10 cellular contexts compared by ENCODE assay signal in genomic region chr7:154039466-154040165, GRCh38. TPM values are rescaled to one million over a fixed set of nuclear protein-coding genes. Genes with fewer than 3 reads are reported as not detected.
A peak's percentile ranks its signal among the peaks of the same experiment; 100 is the strongest.
DNase-seq lines count a peak whose midpoint lies in the region; ATAC-seq, FAIRE-seq and TF ChIP-seq lines count a peak whose summit lies in the region.
"Not testable (repeated sequence)": the region's sequence is repeated elsewhere in the genome, so short reads cannot be mapped to it uniquely, and the experiment has no call there.
"Had no signal": no experiment of that assay in that cellular context is flagged by ENCODE, and none has a peak within 500 bp of the region (broad histone marks: within the 10 kb centered on the region; RNA-seq: fewer than 3 reads in every experiment).

No MANE protein-coding gene starts in this region.

- TF ChIP-seq POLR2A in gastroesophageal sphincter (IDR thresholded peaks at IDR 0.05): not testable (repeated sequence)

- not testable (repeated sequence) for H3K36me3 ChIP-seq in OCI-LY1 (ENCODE audit: insufficient read depth, low read length); gastroesophageal sphincter; pancreas

- peak; percentile 2 for DNase-seq in activated T-cell treated with anti-CD3 and anti-CD28 coated beads for 24 hours (ENCODE audit: low read depth)
- DNase-seq in pancreas: peak in 2 of 6 donors; percentile 47 to 51

- H3K9me3 ChIP-seq in OCI-LY1 (ENCODE audit: low read length); gastroesophageal sphincter; pancreas: not testable (repeated sequence)

- not testable (repeated sequence) for H3K27me3 ChIP-seq in OCI-LY1 (ENCODE audit: insufficient read depth, low read length); gastroesophageal sphincter; pancreas

- not testable (repeated sequence) for TF ChIP-seq EP300 in gastroesophageal sphincter (IDR thresholded peaks at IDR 0.05)

- H3F3A ChIP-seq in OCI-LY1 (ENCODE audit: insufficient read depth, low read length): not testable (repeated sequence)

- H3K4me2 ChIP-seq in OCI-LY1 (ENCODE audit: low read length): not testable (repeated sequence)

- H3K27ac ChIP-seq in OCI-LY1 (ENCODE audit: low read depth, low read length, poor library complexity, severe bottlenecking); gastroesophageal sphincter; pancreas: not testable (repeated sequence)

- not testable (repeated sequence) for H3K4me1 ChIP-seq in OCI-LY1 (ENCODE audit: insufficient read depth, low read length, severe bottlenecking); gastroesophageal sphincter; pancreas

- H4K20me1 ChIP-seq in OCI-LY1 (ENCODE audit: insufficient read depth, low read length): not testable (repeated sequence)

- not testable (repeated sequence) for H2AFZ ChIP-seq in OCI-LY1 (ENCODE audit: low read length)

- FAIRE-seq in pancreas (lab: Jason Lieb, UNC): not testable (repeated sequence)

- not testable (repeated sequence) for H3K79me2 ChIP-seq in OCI-LY1 (ENCODE audit: insufficient read depth, low read length)

- TF ChIP-seq CTCF in OCI-LY1 (IDR thresholded peaks at IDR 0.05; ENCODE audit: low read length) (peak; percentile 20; the same call in 1 of the 2 replicates), gastroesophageal sphincter (IDR thresholded peaks at IDR 0.05) (peak in 1 of 4 experiments; percentile 46)
- TF ChIP-seq CTCF in pancreas (IDR thresholded peaks at IDR 0.05): not testable (repeated sequence)

- H3K9me2 ChIP-seq in OCI-LY1 (ENCODE audit: low read depth, low read length): not testable (repeated sequence)

- not testable (repeated sequence) for H3K9ac ChIP-seq in OCI-LY1 (ENCODE audit: low read length)

- peak; percentile 69 for ATAC-seq in GM18858 (IDR thresholded peaks at IDR 0.05; ENCODE audit: unreplicated experiment)
- peak; percentile 77 for ATAC-seq in GM21526 (IDR thresholded peaks at IDR 0.05; ENCODE audit: low FRiP score, unreplicated experiment)
- ATAC-seq in HG03045 (IDR thresholded peaks at IDR 0.05; ENCODE audit: unreplicated experiment): peak; percentile 84
- ATAC-seq in gastroesophageal sphincter: peak; percentile 73
- peak; percentile 68 to 98 (median 93) for ATAC-seq in pancreas

- intact Hi-C loops in pancreas (cut with DNase I): not testable (repeated sequence)

- WGBS in gastroesophageal sphincter (ENCODE audit: low coverage in 1 of 2), 2 donors: no CpG with 5 or more reads among the region's 13 CpGs
- 3% methylated on average over 6 of the region's 13 CpGs; no CpG with 5 or more reads in 1 of the 2 donors for WGBS in pancreas, 2 donors

- not testable (repeated sequence) for H3K4me3 ChIP-seq in OCI-LY1 (ENCODE audit: low read depth, low read length, poor library complexity, severe bottlenecking); gastroesophageal sphincter; pancreas

RNA-seq across cellular contexts. Expression of gene DPP6, which starts 12.6 kb away (rescaled TPM):
- total RNA-seq in gastroesophageal sphincter (10 to 100 TPM; 14.3 to 40.0 (median 23.1) TPM), pancreas (1 to 10 TPM; 1.0 to 4.8 (median 2.4) TPM)
- polyA plus RNA-seq in pancreas: 10 to 100 TPM in 1 of 2 donors, 1 to 10 TPM in 1; 2.2 to 11.2 TPM
- total RNA-seq: activated T-helper 2 cell treated with anti-CD3 and anti-CD28 coated beads, Interferon-gamma antibody, Interleukin-2, Interleukin-4, amounts not matched to agents 10 μg/mL and 5 μg/mL and 100 μg/mL, durations not matched to agents 14 hours and 24 hours and 36 hours; CD4-positive, alpha-beta memory T cell had no signal
- polyA plus RNA-seq: CD4-positive, alpha-beta memory T cell; SK-N-SH had no signal
